ENCODE assay signal across 15 cellular contexts in genomic region chr6:33722103-33722646, GRCh38. TPM values are rescaled to one million over a fixed set of nuclear protein-coding genes. Genes with fewer than 3 reads are reported as not detected.
DNase-seq lines count a peak whose midpoint lies in the region; ATAC-seq and TF ChIP-seq lines count a peak whose summit lies in the region.
"Had no signal": no experiment of that assay in that cellular context is flagged by ENCODE, and none has a peak within 500 bp of the region (broad histone marks: within the 10 kb centered on the region; RNA-seq: fewer than 3 reads in every experiment).

No MANE protein-coding gene starts in this region.

- WGBS in heart left ventricle, 4 donors = 53 to 75% (median 64%) methylated on average over 4 to 5 of the region's 5 CpGs
- 84% methylated on average over 5 of the region's 5 CpGs for WGBS in thyroid gland, 2 donors
- 74 to 77% methylated on average over 4 to 5 of the region's 5 CpGs for WGBS in upper lobe of left lung, 2 donors

- no peaks in the 10 kb centered on the region for H3K36me3 Mint-ChIP-seq in stimulated activated effector memory CD8-positive, alpha-beta T cell treated with anti-CD3 and anti-CD28 coated beads, Interleukin-12 subunit alpha, Interleukin-12 subunit beta, amount 100 ng/mL, for 72 hours

- peak overlapping the region in 7 of 12 donors; percentile 29 to 72 (median 52) for H3K27ac ChIP-seq in heart left ventricle
- peak overlapping the region; percentile 32 for H3K27ac ChIP-seq in muscle layer of duodenum (ENCODE audit: low read length)
- H3K27ac ChIP-seq in thyroid gland = peak overlapping the region in 2 of 3 donors; percentile 62 to 72
- no peak overlapping the region for H3K27ac ChIP-seq in upper lobe of left lung

- TF ChIP-seq CTCF in heart left ventricle (IDR thresholded peaks at IDR 0.05) (no peak), thyroid gland (IDR thresholded peaks at IDR 0.05) (no peak), upper lobe of left lung (IDR thresholded peaks at IDR 0.05) (no peak)

- ATAC-seq in heart left ventricle (peak in 3 of 4 donors; percentile 12 to 47 (median 21)), GM21737 (IDR thresholded peaks at IDR 0.05; ENCODE audit: unreplicated experiment) (no peak), upper lobe of left lung (ENCODE audit: low FRiP score in 2 of 2) (no peak)
- ATAC-seq in stimulated activated effector memory CD8-positive, alpha-beta T cell treated with anti-CD3 and anti-CD28 coated beads, Interleukin-12 subunit alpha, Interleukin-12 subunit beta, amount 100 ng/mL, for 72 hours = no peak
- ATAC-seq: GM12878 had no signal

- DNase-seq in NCI-H2029 (lab: John Stamatoyannopoulos, UW) = peak; percentile 38
- DNase-seq in NCI-H2029 treated with DMSO at 0.1 percent for 48 hours (lab: John Stamatoyannopoulos, UW) = no peak
- no peak for DNase-seq in heart left ventricle
- no peak for DNase-seq in thyroid gland
- DNase-seq in stimulated activated effector memory CD8-positive, alpha-beta T cell treated with anti-CD3 and anti-CD28 coated beads, Interleukin-12 subunit alpha, Interleukin-12 subunit beta, amount 100 ng/mL, for 72 hours (ENCODE audit: low spot score in 2 of 2) = no peak
- no peak for DNase-seq in upper lobe of left lung
- DNase-seq: GDM1, MG63, NCI-H1092, NCI-H1694 treated with DMSO at 0.1 percent for 48 hours, NCI-H774 had no signal

- H3K4me3 Mint-ChIP-seq in stimulated activated effector memory CD8-positive, alpha-beta T cell treated with anti-CD3 and anti-CD28 coated beads, Interleukin-12 subunit alpha, Interleukin-12 subunit beta, amount 100 ng/mL, for 72 hours = no peak overlapping the region

- no peaks in the 10 kb centered on the region for H3K4me1 Mint-ChIP-seq in stimulated activated effector memory CD8-positive, alpha-beta T cell treated with anti-CD3 and anti-CD28 coated beads, Interleukin-12 subunit alpha, Interleukin-12 subunit beta, amount 100 ng/mL, for 72 hours

- no peak for TF ChIP-seq EP300 in upper lobe of left lung (IDR thresholded peaks at IDR 0.05)

- H3K27ac Mint-ChIP-seq in stimulated activated effector memory CD8-positive, alpha-beta T cell treated with anti-CD3 and anti-CD28 coated beads, Interleukin-12 subunit alpha, Interleukin-12 subunit beta, amount 100 ng/mL, for 72 hours = no peak overlapping the region

- intact Hi-C loops in heart left ventricle (cut with DNase I) = no loop called here
- intact Hi-C loops in thyroid gland (cut with DNase I) = no loop called here

- H3K9me3 ChIP-seq in heart left ventricle (no peaks in the 10 kb centered on the region), muscle layer of duodenum (ENCODE audit: control insufficient read depth in 1 of 2, low read length in 2 of 2) (no peaks in the 10 kb centered on the region), thyroid gland (no peaks in the 10 kb centered on the region), upper lobe of left lung (no peaks in the 10 kb centered on the region)
- H3K9me3 ChIP-seq: MG63 had no signal

- no peaks in the 10 kb centered on the region for H3K9me3 Mint-ChIP-seq in stimulated activated effector memory CD8-positive, alpha-beta T cell treated with anti-CD3 and anti-CD28 coated beads, Interleukin-12 subunit alpha, Interleukin-12 subunit beta, amount 100 ng/mL, for 72 hours

- H3K4me1 ChIP-seq in heart left ventricle (peaks cover 3 to 43% (median 11%) of the 10 kb centered on the region in 12 donors), muscle layer of duodenum (ENCODE audit: control insufficient read depth in 1 of 2, insufficient read depth in 2 of 2, low read length in 2 of 2) (peaks cover 0 to 19% of the 10 kb centered on the region in 2 donors), thyroid gland (peaks cover 48 to 70% of the 10 kb centered on the region in 2 donors), upper lobe of left lung (peaks cover 3 to 27% (median 19%) of the 10 kb centered on the region in 4 donors)

- H3K27me3 ChIP-seq in heart left ventricle (peaks cover 0 to 9% (median 0%) of the 10 kb centered on the region in 9 donors), muscle layer of duodenum (ENCODE audit: low read depth, low read length) (no peaks in the 10 kb centered on the region), thyroid gland (no peaks in the 10 kb centered on the region), upper lobe of left lung (no peaks in the 10 kb centered on the region)
- H3K27me3 ChIP-seq: MG63 had no signal

- TF ChIP-seq POLR2A in heart left ventricle (IDR thresholded peaks at IDR 0.05) (no peak), thyroid gland (IDR thresholded peaks at IDR 0.05) (no peak), upper lobe of left lung (IDR thresholded peaks at IDR 0.05) (no peak)

- H3K36me3 ChIP-seq in heart left ventricle (peaks cover 0 to 39% (median 0%) of the 10 kb centered on the region in 9 donors), muscle layer of duodenum (ENCODE audit: control insufficient read depth in 1 of 2, insufficient read depth in 2 of 2, low read length in 2 of 2) (no peaks in the 10 kb centered on the region), thyroid gland (no peaks in the 10 kb centered on the region), upper lobe of left lung (no peaks in the 10 kb centered on the region)
- H3K36me3 ChIP-seq: MG63 had no signal

- no peak overlapping the region for H3K4me3 ChIP-seq in heart left ventricle
- no peak overlapping the region for H3K4me3 ChIP-seq in muscle layer of duodenum (ENCODE audit: low read depth in 1 of 2, low read length in 2 of 2)
- H3K4me3 ChIP-seq in thyroid gland (replicated peaks in 1 of 3) = no peak overlapping the region
- no peak overlapping the region for H3K4me3 ChIP-seq in upper lobe of left lung
- H3K4me3 ChIP-seq: GM12878, MG63 had no signal

RNA-seq across cellular contexts. Expression of gene UQCC2, which starts 10.7 kb away (rescaled TPM):
- total RNA-seq in heart left ventricle = 100 to 1,000 TPM in 8 of 9 donors, 10 to 100 TPM in 1; 88.5 to 298 (median 195) TPM
- polyA plus RNA-seq in heart left ventricle = 100 to 1,000 TPM; 123 to 496 TPM
- total RNA-seq in thyroid gland = 10 to 100 TPM; 21.1 to 74.7 (median 32.7) TPM
- 10 to 100 TPM in 5 of 6 donors, 1 to 10 TPM in 1; 8.9 to 53.0 (median 18.2) TPM for total RNA-seq in upper lobe of left lung

RNA-seq across cellular contexts. Expression of gene IP6K3, which starts 24.5 kb away (rescaled TPM):
- total RNA-seq in heart left ventricle (10 to 100 TPM; 11.7 to 72.4 (median 30.8) TPM), thyroid gland (10 to 100 TPM in 3 of 4 donors, 1 to 10 TPM in 1; 7.9 to 20.5 (median 17.1) TPM), upper lobe of left lung (10 to 100 TPM in 1 of 6 donors, 1 to 10 TPM in 5; 1.9 to 11.5 (median 4.9) TPM)
- 10 to 100 TPM; 16.9 to 59.2 TPM for polyA plus RNA-seq in heart left ventricle
- total RNA-seq: GM12878, HT-29 had no signal

Comparison
In these comparisons a context has a peak if more than half of its experiments do, and no peak if none do; other contexts are left out.
1. ATAC-seq: peak in heart left ventricle (3 of 4); none in GM21737 (single experiment), stimulated activated effector memory CD8-positive, alpha-beta T cell treated with anti-CD3 and anti-CD28 coated beads, Interleukin-12 subunit alpha, Interleukin-12 subunit beta, amount 100 ng/mL, for 72 hours (single experiment) and upper lobe of left lung (0 of 2).
2. H3K27ac ChIP-seq: peak in heart left ventricle (7 of 12), muscle layer of duodenum (single experiment) and thyroid gland (2 of 3); none in upper lobe of left lung (0 of 4).